In the genomic region with DNA sequence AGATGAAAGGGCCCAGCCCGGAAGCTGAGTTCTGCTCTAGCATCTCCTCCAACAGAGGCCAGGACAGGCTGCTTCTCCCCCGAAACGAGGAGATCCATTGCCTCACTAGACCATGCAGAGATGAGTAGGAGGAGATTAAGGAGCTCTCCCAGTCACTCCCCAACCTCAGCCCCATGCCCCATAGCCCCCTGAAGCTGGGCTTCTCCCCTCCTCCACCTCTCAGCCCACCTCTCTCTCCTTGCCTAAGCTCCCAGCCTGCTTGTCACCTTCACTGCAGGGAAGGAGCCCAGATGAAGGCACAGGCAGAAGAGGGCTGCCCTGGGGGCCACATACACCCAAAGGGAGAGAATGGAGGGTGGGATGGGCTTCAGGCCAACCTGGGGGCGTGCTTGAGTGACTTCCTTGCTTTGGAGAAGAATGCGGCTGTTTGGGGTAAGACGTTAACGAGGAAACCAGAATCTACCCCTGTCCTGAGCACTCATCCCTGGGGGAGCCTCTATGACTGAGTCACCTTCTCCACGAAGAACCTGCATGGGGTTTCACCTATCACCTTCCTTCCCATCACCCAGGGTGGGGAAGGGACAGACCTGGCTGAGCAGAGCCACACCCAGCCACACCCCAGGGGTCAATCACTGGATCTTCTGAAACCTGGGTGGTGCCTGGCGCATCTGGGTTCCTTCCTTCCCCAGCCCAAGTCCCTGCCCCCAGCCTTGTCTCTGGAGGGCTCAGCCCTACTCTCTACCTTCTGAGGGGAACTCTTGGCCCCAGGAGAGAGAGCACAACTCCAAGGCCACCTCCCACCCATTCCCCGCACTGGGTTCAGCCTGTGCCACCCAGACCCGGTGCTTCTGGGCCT, we compare ENCODE assay signal across 18 cellular contexts. TPM values are rescaled to one million over a fixed set of nuclear protein-coding genes. Genes with fewer than 3 reads are reported as not detected.
A peak's percentile ranks its signal among the peaks of the same experiment; 100 is the strongest.
DNase-seq lines count a peak whose midpoint lies in the region; ATAC-seq and TF ChIP-seq lines count a peak whose summit lies in the region.
"Had no signal": no experiment of that assay in that cellular context is flagged by ENCODE, and none has a peak within 500 bp of the region (broad histone marks: within the 10 kb centered on the region; RNA-seq: fewer than 3 reads in every experiment).

No MANE protein-coding gene starts in this region.

- no peaks in the 10 kb centered on the region for H3K27me3 ChIP-seq in HCT116 (ENCODE audit: insufficient read depth, low read length)
- H3K27me3 ChIP-seq: pancreas, uterus had no signal

- no peak overlapping the region for H3K4me3 Mint-ChIP-seq in activated T-cell treated with anti-CD3 and anti-CD28 coated beads, Interleukin-2, amount 50 U/mL, for 24 hours
- H3K4me3 Mint-ChIP-seq in chondrocyte (ENCODE audit: unreplicated experiment): no peak overlapping the region
- no peak overlapping the region for H3K4me3 Mint-ChIP-seq in stimulated activated naive B cell treated with anti-CD40 and anti-IgM and Interleukin-4, amounts not matched to agents 10 μg/mL and 1 μg/mL and 100 μg/mL, for 72 hours
- H3K4me3 Mint-ChIP-seq: CD4-positive, CD25-positive, alpha-beta regulatory T cell; stimulated activated naive CD8-positive, alpha-beta T cell treated with anti-CD3 and anti-CD28 coated beads, Interleukin-15, amount 100 ng/mL, for 72 hours had no signal

- BruUV-seq in HCT116 (replicated peaks; lab: Mats Ljungman, UMichigan): no TSS peak

- CTCF ChIA-PET in HCT116 (lab: Charles Lee): no interaction called here

- TF ChIP-seq RAD21 in HCT116 (IDR thresholded peaks at IDR 0.05; ENCODE audit: low read depth): no peak

- H2AFZ ChIP-seq in HCT116 (ENCODE audit: low read depth, low read length, poor library complexity, severe bottlenecking): no peak overlapping the region

- TF ChIP-seq POLR2A in HCT116 (IDR thresholded peaks at IDR 0.05; ENCODE audit: borderline replicate concordance, extremely low read depth, insufficient read depth, insufficient read length): no peak

- no peaks in the 10 kb centered on the region for H4K20me1 ChIP-seq in HCT116 (ENCODE audit: insufficient read depth)

- H3K4me1 ChIP-seq in HCT116 (ENCODE audit: control insufficient read depth in 1 of 2, insufficient read depth in 2 of 2, low read length in 2 of 2): peaks cover 0 to 6% of the 10 kb centered on the region in 2 experiments; a peak in 1 of 4 replicates
- H3K4me1 ChIP-seq: pancreas, uterus had no signal

- no peaks in the 10 kb centered on the region for H3K9me2 ChIP-seq in HCT116 (ENCODE audit: insufficient read depth)

- peaks cover 0 to 5% of the 10 kb centered on the region in 2 experiments; a peak in 2 of 4 replicates for H3K9me3 ChIP-seq in HCT116 (ENCODE audit: control insufficient read depth in 1 of 2, insufficient read depth in 1 of 2, low read depth in 1 of 2, low read length in 2 of 2)
- H3K9me3 ChIP-seq: pancreas had no signal

- peak; percentile 14 for DNase-seq in activated T-cell treated with anti-CD3 and anti-CD28 coated beads, Interleukin-2, amount 50 U/mL, for 24 hours
- DNase-seq in activated T-cell treated with anti-CD3 and anti-CD28 coated beads for 4 hours: no peak
- no peak for DNase-seq in HCT116 (ENCODE audit: low read depth, low spot score)
- peak; percentile 53 for DNase-seq in chondrocyte (ENCODE audit: low spot score)
- no peak for DNase-seq in stimulated activated naive B cell treated with anti-CD40 and anti-IgM and Interleukin-4, amounts not matched to agents 10 μg/mL and 1 μg/mL and 100 μg/mL, for 72 hours
- DNase-seq: activated CD4-positive, alpha-beta T cell treated with anti-CD3 and anti-CD28 coated beads, Interleukin-2, amount 50 U/mL, for 1 hour; brain microvascular endothelial cell; CD4-positive, CD25-positive, alpha-beta regulatory T cell; dermis blood vessel endothelial cell; NCI-H1930; NCI-H345; RPMI8226; uterus had no signal

- 0 out of 2 replicates have a peak overlapping the region, but pooled peaks have one; percentile 14 for H3K4me2 ChIP-seq in HCT116 (ENCODE audit: low read length)

- no peak overlapping the region for H3K27ac Mint-ChIP-seq in activated T-cell treated with anti-CD3 and anti-CD28 coated beads, Interleukin-2, amount 50 U/mL, for 24 hours
- H3K27ac Mint-ChIP-seq in chondrocyte (ENCODE audit: unreplicated experiment): no peak overlapping the region
- peak overlapping the region; percentile 56 for H3K27ac Mint-ChIP-seq in stimulated activated naive B cell treated with anti-CD40 and anti-IgM and Interleukin-4, amounts not matched to agents 10 μg/mL and 1 μg/mL and 100 μg/mL, for 72 hours
- H3K27ac Mint-ChIP-seq: CD4-positive, CD25-positive, alpha-beta regulatory T cell; stimulated activated naive CD8-positive, alpha-beta T cell treated with anti-CD3 and anti-CD28 coated beads, Interleukin-15, amount 100 ng/mL, for 72 hours had no signal

- POLR2A ChIA-PET in HCT116 (lab: Charles Lee): no interaction called here

- H3K4me3 ChIP-seq in HCT116 (replicated peaks in 1 of 2; ENCODE audit: low read depth in 1 of 2, low read length in 2 of 2): no peak overlapping the region
- H3K4me3 ChIP-seq: pancreas, uterus had no signal

- H3K36me3 ChIP-seq in HCT116 (ENCODE audit: control insufficient read depth in 1 of 2, insufficient read depth in 2 of 2, low read length in 2 of 2): no peaks in the 10 kb centered on the region
- H3K36me3 ChIP-seq: brain microvascular endothelial cell, pancreas, uterus had no signal

- no peaks in the 10 kb centered on the region for H3K79me2 ChIP-seq in HCT116 (ENCODE audit: insufficient read depth, low read length)

- peaks cover 3% of the 10 kb centered on the region for H3K4me1 Mint-ChIP-seq in activated T-cell treated with anti-CD3 and anti-CD28 coated beads, Interleukin-2, amount 50 U/mL, for 24 hours (ENCODE audit: low read depth)
- H3K4me1 Mint-ChIP-seq in chondrocyte (ENCODE audit: low read depth): no peaks in the 10 kb centered on the region
- H3K4me1 Mint-ChIP-seq in stimulated activated naive B cell treated with anti-CD40 and anti-IgM and Interleukin-4, amounts not matched to agents 10 μg/mL and 1 μg/mL and 100 μg/mL, for 72 hours: peaks cover 36 to 39% of the 10 kb centered on the region in 2 donors

- H3K9me3 Mint-ChIP-seq in activated T-cell treated with anti-CD3 and anti-CD28 coated beads, Interleukin-2, amount 50 U/mL, for 24 hours: peaks cover 9% of the 10 kb centered on the region
- H3K9me3 Mint-ChIP-seq in chondrocyte (ENCODE audit: low read depth): peaks cover 19% of the 10 kb centered on the region
- H3K9me3 Mint-ChIP-seq in stimulated activated naive B cell treated with anti-CD40 and anti-IgM and Interleukin-4, amounts not matched to agents 10 μg/mL and 1 μg/mL and 100 μg/mL, for 72 hours: peaks cover 13% of the 10 kb centered on the region in 2 donors

- H3K36me3 Mint-ChIP-seq in activated T-cell treated with anti-CD3 and anti-CD28 coated beads, Interleukin-2, amount 50 U/mL, for 24 hours (ENCODE audit: low read depth): no peaks in the 10 kb centered on the region
- peaks cover 5% of the 10 kb centered on the region for H3K36me3 Mint-ChIP-seq in chondrocyte (ENCODE audit: low read depth)
- H3K36me3 Mint-ChIP-seq in stimulated activated naive B cell treated with anti-CD40 and anti-IgM and Interleukin-4, amounts not matched to agents 10 μg/mL and 1 μg/mL and 100 μg/mL, for 72 hours: peaks cover 8 to 11% of the 10 kb centered on the region in 2 donors
- H3K36me3 Mint-ChIP-seq: CD4-positive, CD25-positive, alpha-beta regulatory T cell had no signal

- RAD21 ChIA-PET in HCT116 (lab: Charles Lee; ENCODE audit: low non-redundant PET in 1 of 2, low total read pairs in 2 of 2, uncharacterized antibody in 2 of 2, unreplicated experiment in 2 of 2): no interaction called here

- ATAC-seq in HCT116 (no peak), GM18511 (IDR thresholded peaks at IDR 0.05; ENCODE audit: unreplicated experiment) (no peak), GM21737 (IDR thresholded peaks at IDR 0.05; ENCODE audit: unreplicated experiment) (no peak), GM19397 (IDR thresholded peaks at IDR 0.05; ENCODE audit: unreplicated experiment) (no peak)
- ATAC-seq in stimulated activated naive B cell treated with anti-CD40 and anti-IgM and Interleukin-4, amounts not matched to agents 10 μg/mL and 1 μg/mL and 100 μg/mL, for 72 hours (replicated peaks): peak; percentile 20 to 24
- ATAC-seq: pancreas; stimulated activated naive CD8-positive, alpha-beta T cell treated with anti-CD3 and anti-CD28 coated beads, Interleukin-15, amount 100 ng/mL, for 72 hours had no signal

- no peaks in the 10 kb centered on the region for H3K27me3 Mint-ChIP-seq in activated T-cell treated with anti-CD3 and anti-CD28 coated beads, Interleukin-2, amount 50 U/mL, for 24 hours
- peaks cover 21% of the 10 kb centered on the region for H3K27me3 Mint-ChIP-seq in chondrocyte (ENCODE audit: low read depth)
- no peaks in the 10 kb centered on the region for H3K27me3 Mint-ChIP-seq in stimulated activated naive B cell treated with anti-CD40 and anti-IgM and Interleukin-4, amounts not matched to agents 10 μg/mL and 1 μg/mL and 100 μg/mL, for 72 hours
- H3K27me3 Mint-ChIP-seq: stimulated activated naive CD8-positive, alpha-beta T cell treated with anti-CD3 and anti-CD28 coated beads, Interleukin-15, amount 100 ng/mL, for 72 hours had no signal

- H3K27ac ChIP-seq in HCT116 (ENCODE audit: low read depth, low read length): no peak overlapping the region
- H3K27ac ChIP-seq: pancreas, uterus had no signal

- H3K9ac ChIP-seq in HCT116 (ENCODE audit: low read length): no peak overlapping the region

- no peak for TF ChIP-seq CTCF in HCT116 (IDR thresholded peaks at IDR 0.05 in 2 of 3, conservative IDR thresholded peaks at IDR 0.05 in 1 of 3; ENCODE audit: borderline replicate concordance in 1 of 3, insufficient read depth in 1 of 3, low read depth in 2 of 3, low read length in 2 of 3)
- no peak for TF ChIP-seq CTCF in chondrocyte (IDR thresholded peaks at IDR 0.05)

- intact Hi-C loops in HCT116 (cut with micrococcal nuclease): no loop called here

TF ChIP-seq in HCT116, 20 proteins besides CTCF, POLR2A, EP300 and RAD21 (continues in another document):
- no peak for TF ChIP-seq CBX3 (IDR thresholded peaks at IDR 0.05; ENCODE audit: low read depth)
- TF ChIP-seq EGR1 (IDR thresholded peaks at IDR 0.05; ENCODE audit: low read depth): no peak

RNA-seq across cellular contexts. Expression of gene GNAZ, which starts 11.6 kb away (rescaled TPM):
- total RNA-seq in HCT116 (2021; ENCODE audit: unreplicated experiment) (11.1 TPM), chondrocyte (3.9 to 4.9 TPM (median 4.5 TPM) in 3 replicates)
- 6.0 and 7.0 TPM in 2 replicates for polyA plus RNA-seq in HCT116 (2012)

Comparison
In these comparisons a context has a peak if more than half of its experiments do, and no peak if none do; other contexts are left out.
1. DNase-seq: peak in activated T-cell treated with anti-CD3 and anti-CD28 coated beads, Interleukin-2, amount 50 U/mL, for 24 hours (single experiment) and chondrocyte (single experiment); none in activated T-cell treated with anti-CD3 and anti-CD28 coated beads for 4 hours (single experiment), HCT116 (single experiment) and stimulated activated naive B cell treated with anti-CD40 and anti-IgM and Interleukin-4, amounts not matched to agents 10 μg/mL and 1 μg/mL and 100 μg/mL, for 72 hours (single experiment).
2. ATAC-seq: peak in stimulated activated naive B cell treated with anti-CD40 and anti-IgM and Interleukin-4, amounts not matched to agents 10 μg/mL and 1 μg/mL and 100 μg/mL, for 72 hours (2 of 2); none in HCT116 (single experiment), GM18511 (single experiment), GM21737 (single experiment) and GM19397 (single experiment).